Comparison of ENCODE assay signal across 9 cellular contexts in genomic region chr19:17078038-17078919, GRCh38. TPM values are rescaled to one million over a fixed set of nuclear protein-coding genes. Genes with fewer than 3 reads are reported as not detected.
A peak's percentile ranks its signal among the peaks of the same experiment; 100 is the strongest.
DNase-seq lines count a peak whose midpoint lies in the region; ATAC-seq, FAIRE-seq and TF ChIP-seq lines count a peak whose summit lies in the region.
"Had no signal": no experiment of that assay in that cellular context is flagged by ENCODE, and none has a peak within 500 bp of the region (broad histone marks: within the 10 kb centered on the region; RNA-seq: fewer than 3 reads in every experiment).

No MANE protein-coding gene starts in this region.

- H3K27ac Mint-ChIP-seq in CD4-positive, alpha-beta T cell, result no peak overlapping the region

- H2AFZ ChIP-seq in OCI-LY3 (ENCODE audit: low read depth, low read length), result no peak overlapping the region
- no peak overlapping the region for H2AFZ ChIP-seq in osteoblast (ENCODE audit: low read length)

- H3K36me3 Mint-ChIP-seq in CD4-positive, alpha-beta T cell (ENCODE audit: low read depth), result peaks cover 51% of the 10 kb centered on the region

- H3K4me1 Mint-ChIP-seq in CD4-positive, alpha-beta T cell (ENCODE audit: low read depth), result peaks cover 69% of the 10 kb centered on the region

- no peaks in the 10 kb centered on the region for H3K9me3 ChIP-seq in CD4-positive, alpha-beta T cell (ENCODE audit: control insufficient read depth, low read length)
- no peaks in the 10 kb centered on the region for H3K9me3 ChIP-seq in OCI-LY3 (ENCODE audit: insufficient read depth, low read length)
- H3K9me3 ChIP-seq in colonic mucosa, result no peaks in the 10 kb centered on the region
- no peaks in the 10 kb centered on the region for H3K9me3 ChIP-seq in osteoblast (ENCODE audit: low read depth, low read length)

- peaks cover 19% of the 10 kb centered on the region for H3K36me3 ChIP-seq in OCI-LY3 (replicated peaks; ENCODE audit: low read depth, low read length)
- no peaks in the 10 kb centered on the region for H3K36me3 ChIP-seq in colonic mucosa
- peaks cover 17% of the 10 kb centered on the region for H3K36me3 ChIP-seq in osteoblast (ENCODE audit: insufficient read depth, low read length)

- peak overlapping the region; percentile 79 for H3K9ac ChIP-seq in OCI-LY3 (ENCODE audit: low read length)
- H3K9ac ChIP-seq in colonic mucosa (ENCODE audit: low read depth in 2 of 2, low read length in 2 of 2), result peak overlapping the region; percentile 77 to 96

- POLR2A ChIA-PET in CD4-positive, alpha-beta T cell (lab: Charles Lee), result no interaction called here

- no peaks in the 10 kb centered on the region for H3K27me3 ChIP-seq in CD4-positive, alpha-beta T cell (ENCODE audit: control insufficient read depth, insufficient read depth, low read length)
- H3K27me3 ChIP-seq in OCI-LY3 (ENCODE audit: low read depth, low read length) (no peaks in the 10 kb centered on the region), colonic mucosa (no peaks in the 10 kb centered on the region), osteoblast (ENCODE audit: insufficient read depth, low read length) (no peaks in the 10 kb centered on the region)

- peak overlapping the region; percentile 87 for H3K4me3 Mint-ChIP-seq in CD4-positive, alpha-beta T cell

- H4K20me1 ChIP-seq in OCI-LY3 (ENCODE audit: insufficient read depth, low read length) (peaks cover 71% of the 10 kb centered on the region), osteoblast (ENCODE audit: insufficient read depth, low read length) (peaks cover 35% of the 10 kb centered on the region)

- H3K4me3 ChIP-seq in OCI-LY3 (ENCODE audit: low read length) (peak overlapping the region; percentile 84), colonic mucosa (no peak overlapping the region), osteoblast (ENCODE audit: insufficient read depth, low read length) (peak overlapping the region; percentile 75)

- CTCF ChIA-PET in CD4-positive, alpha-beta T cell (lab: Charles Lee), result no interaction called here

- H3K4me2 ChIP-seq in OCI-LY3 (ENCODE audit: low read length), result peak overlapping the region; percentile 90
- peak overlapping the region; percentile 95 for H3K4me2 ChIP-seq in osteoblast (ENCODE audit: insufficient read depth, low read length)

- no peaks in the 10 kb centered on the region for H3K27me3 Mint-ChIP-seq in CD4-positive, alpha-beta T cell

- peaks cover 63% of the 10 kb centered on the region for H3K4me1 ChIP-seq in OCI-LY3 (ENCODE audit: low read length)
- H3K4me1 ChIP-seq in colonic mucosa, result peaks cover 6% of the 10 kb centered on the region
- peaks cover 56% of the 10 kb centered on the region for H3K4me1 ChIP-seq in osteoblast (ENCODE audit: insufficient read depth, low read length)

- ATAC-seq in CD4-positive, alpha-beta T cell (ENCODE audit: poor library complexity), result no peak
- ATAC-seq in HG02798 (IDR thresholded peaks at IDR 0.05; ENCODE audit: poor library complexity, unreplicated experiment), result no peak
- no peak for ATAC-seq in HG03460 (IDR thresholded peaks at IDR 0.05; ENCODE audit: unreplicated experiment)
- ATAC-seq: left ventricle myocardium superior had no signal

- no peak for FAIRE-seq in urothelium cell line (lab: Jason Lieb, UNC)

- H3K79me2 ChIP-seq in OCI-LY3 (ENCODE audit: low read length), result peaks cover 91% of the 10 kb centered on the region
- H3K79me2 ChIP-seq in osteoblast (ENCODE audit: insufficient read depth, low read length), result peaks cover 87% of the 10 kb centered on the region

- TF ChIP-seq CTCF in CD4-positive, alpha-beta T cell (IDR thresholded peaks at IDR 0.05), result no peak
- no peak for TF ChIP-seq CTCF in OCI-LY3 (IDR thresholded peaks at IDR 0.05; ENCODE audit: low read depth, low read length)
- TF ChIP-seq CTCF in colonic mucosa (IDR thresholded peaks at IDR 0.05), result no peak
- TF ChIP-seq CTCF in osteoblast (IDR thresholded peaks at IDR 0.05; ENCODE audit: extremely low read depth, low read depth, low read length), result no peak

- no peak overlapping the region for H3K27ac ChIP-seq in CD4-positive, alpha-beta T cell (ENCODE audit: low read depth, low read length)
- peak overlapping the region; percentile 94 for H3K27ac ChIP-seq in OCI-LY3 (ENCODE audit: low read length)
- H3K27ac ChIP-seq in colonic mucosa, result peak overlapping the region; percentile 87
- peak overlapping the region; percentile 95 for H3K27ac ChIP-seq in osteoblast (ENCODE audit: low read depth, low read length)

- intact Hi-C loops in CD4-positive, alpha-beta T cell (cut with DNase I, micrococcal nuclease), result loop anchor here in 1 of 2 experiments (5.0 kb wide), 1 partner anchor 149 kb away; the partner anchor contains the start of gene OCEL1
- intact Hi-C loops in colonic mucosa (cut with DNase I), result no loop called here

- DNase-seq in CD4-positive, alpha-beta T cell, result no peak
- DNase-seq in colonic mucosa (no peak), osteoblast (ENCODE audit: insufficient read length, low spot score, missing footprints) (peak; percentile 48), mucosa of gallbladder (ENCODE audit: low spot score) (no peak), urothelium cell line (ENCODE audit: low spot score) (no peak)
- DNase-seq: left ventricle myocardium superior had no signal

- H3K9me3 Mint-ChIP-seq in CD4-positive, alpha-beta T cell, result no peaks in the 10 kb centered on the region

RNA-seq across cellular contexts. Expression of gene MYO9B, which starts 2.7 kb away (rescaled TPM):
- 100 to 1,000 TPM; 176 to 184 TPM for total RNA-seq in CD4-positive, alpha-beta T cell
- total RNA-seq in colonic mucosa, result 10 to 100 TPM; 56.5 to 89.2 TPM
- 86.9 and 96.6 TPM in 2 replicates for total RNA-seq in osteoblast
- total RNA-seq in mucosa of gallbladder, result 75.0 TPM

RNA-seq across cellular contexts. Expression of gene HAUS8, which starts 3.0 kb away (rescaled TPM):
- total RNA-seq in CD4-positive, alpha-beta T cell, result 10 to 100 TPM; 20.6 to 20.7 TPM
- total RNA-seq in colonic mucosa (10 to 100 TPM; 10.6 to 29.8 TPM), osteoblast (1.8 and 2.1 TPM in 2 replicates), mucosa of gallbladder (10.8 TPM)

RNA-seq across cellular contexts. Expression of gene CPAMD8, which starts 51.7 kb away (rescaled TPM):
- under 1 TPM; 0.05 to 0.34 TPM for total RNA-seq in CD4-positive, alpha-beta T cell
- total RNA-seq in colonic mucosa (1 to 10 TPM; 1.8 to 3.5 TPM), osteoblast (0.29 and 0.36 TPM in 2 replicates), mucosa of gallbladder (2.9 TPM)
